In the genomic region with DNA sequence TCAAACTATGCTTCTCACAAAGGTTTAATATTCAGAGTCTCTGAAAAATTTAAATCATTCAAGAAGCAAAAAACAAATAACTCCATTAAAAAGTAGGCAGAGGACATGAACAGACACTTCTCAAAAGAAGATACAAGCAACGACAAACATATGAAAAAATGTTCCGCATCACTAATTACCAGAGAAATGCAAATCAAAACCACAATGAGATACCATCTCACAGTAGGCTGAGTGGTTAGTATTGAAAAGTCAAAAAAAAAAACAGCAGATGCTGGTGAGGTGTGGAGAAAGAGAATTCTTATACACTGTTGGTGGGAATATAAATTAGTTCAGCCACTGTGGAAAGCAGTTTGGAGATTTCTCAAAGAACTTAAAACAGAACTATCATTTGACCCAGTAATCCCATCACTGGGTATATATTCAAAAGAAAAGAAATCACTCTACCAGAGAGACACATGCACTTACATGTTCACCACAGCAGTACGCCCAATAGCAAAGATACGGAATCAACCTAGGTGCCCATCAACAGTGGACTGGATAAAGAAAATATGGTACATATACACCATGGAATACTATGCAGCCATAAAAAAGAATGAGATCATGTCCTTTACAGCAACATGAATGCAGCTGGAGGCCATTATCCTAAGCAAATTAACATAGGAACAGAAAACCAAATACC, we compare ENCODE assay signal across 8 cellular contexts.
DNase-seq lines count a peak whose midpoint lies in the region; ATAC-seq and TF ChIP-seq lines count a peak whose summit lies in the region.
"Not testable (repeated sequence)": the region's sequence is repeated elsewhere in the genome, so short reads cannot be mapped to it uniquely, and the experiment has no call there.

No MANE protein-coding gene starts in this region.

- H3K27me3 Mint-ChIP-seq in activated CD8-positive, alpha-beta T cell treated with anti-CD3 and anti-CD28 coated beads for 36 hours: not testable (repeated sequence)
- H3K27me3 Mint-ChIP-seq in naive B cell: peaks cover 53 to 67% (median 58%) of the 10 kb centered on the region in 3 donors

- H3K4me3 Mint-ChIP-seq in activated CD8-positive, alpha-beta T cell treated with anti-CD3 and anti-CD28 coated beads for 36 hours: not testable (repeated sequence)
- peak overlapping the region in 1 of 8 donors; percentile 44 for H3K4me3 Mint-ChIP-seq in naive B cell

- not testable (repeated sequence) for H3K27me3 ChIP-seq in DND-41 (ENCODE audit: insufficient read depth, low read length, poor library complexity)

- not testable (repeated sequence) for H3K36me3 Mint-ChIP-seq in activated CD8-positive, alpha-beta T cell treated with anti-CD3 and anti-CD28 coated beads for 36 hours (ENCODE audit: low read depth)
- peaks cover 0 to 18% of the 10 kb centered on the region in 2 donors for H3K36me3 Mint-ChIP-seq in naive B cell

- H3K9me3 ChIP-seq in DND-41 (ENCODE audit: insufficient read depth, low read length, severe bottlenecking): not testable (repeated sequence)

- H3K27ac Mint-ChIP-seq in activated CD8-positive, alpha-beta T cell treated with anti-CD3 and anti-CD28 coated beads for 36 hours: not testable (repeated sequence)
- H3K27ac Mint-ChIP-seq in naive B cell: peak overlapping the region in 1 of 6 donors; percentile 33

- TF ChIP-seq CTCF in DND-41 (IDR thresholded peaks at IDR 0.05; ENCODE audit: borderline replicate concordance, extremely low read depth, low read length, poor library complexity, severe bottlenecking); activated CD8-positive, alpha-beta T cell treated with anti-CD3 and anti-CD28 coated beads for 36 hours (IDR thresholded peaks at IDR 0.05): not testable (repeated sequence)

- H3K9ac ChIP-seq in DND-41 (ENCODE audit: low read depth, low read length): not testable (repeated sequence)

- H3K4me3 ChIP-seq in DND-41 (ENCODE audit: low read depth in 1 of 2, low read length in 2 of 2): not testable (repeated sequence)

- not testable (repeated sequence) for H3K4me1 Mint-ChIP-seq in activated CD8-positive, alpha-beta T cell treated with anti-CD3 and anti-CD28 coated beads for 36 hours (ENCODE audit: low read depth)
- peaks cover 7 to 22% (median 16%) of the 10 kb centered on the region in 3 donors for H3K4me1 Mint-ChIP-seq in naive B cell

- intact Hi-C loops in activated CD8-positive, alpha-beta T cell treated with anti-CD3 and anti-CD28 coated beads for 36 hours (cut with micrococcal nuclease): not testable (repeated sequence)

- H3K4me1 ChIP-seq in DND-41 (ENCODE audit: insufficient read depth, low read length): not testable (repeated sequence)

- H3K79me2 ChIP-seq in DND-41 (ENCODE audit: insufficient read depth, low read length): not testable (repeated sequence)

- not testable (repeated sequence) for H4K20me1 ChIP-seq in DND-41 (ENCODE audit: insufficient read depth, low read length)

- not testable (repeated sequence) for H3K4me2 ChIP-seq in DND-41 (ENCODE audit: insufficient read depth, low read length)

- not testable (repeated sequence) for DNase-seq in DND-41; activated CD8-positive, alpha-beta T cell treated with anti-CD3 and anti-CD28 coated beads for 36 hours
- DNase-seq in M059J (ENCODE audit: low read depth) (peak; percentile 68), naive B cell (peak; percentile 42)

- POLR2A ChIA-PET in activated CD8-positive, alpha-beta T cell treated with anti-CD3 and anti-CD28 coated beads for 36 hours (lab: Charles Lee): interaction anchor here (1.1 kb wide), 1 partner anchor 96 kb away, joined by 3 read pairs; no protein-coding TSS in a partner anchor

- H3K9me3 Mint-ChIP-seq in activated CD8-positive, alpha-beta T cell treated with anti-CD3 and anti-CD28 coated beads for 36 hours: not testable (repeated sequence)
- peaks cover 5 to 32% (median 12%) of the 10 kb centered on the region in 7 donors for H3K9me3 Mint-ChIP-seq in naive B cell

- ATAC-seq in DND-41 (ENCODE audit: insufficient read depth, low read depth): peak; percentile 48; the same call in 1 of the 3 replicates
- ATAC-seq in GM18868 (IDR thresholded peaks at IDR 0.05; ENCODE audit: unreplicated experiment): peak; percentile 72
- peak; percentile 73 for ATAC-seq in GM21526 (IDR thresholded peaks at IDR 0.05; ENCODE audit: low FRiP score, unreplicated experiment)
- peak; percentile 87 for ATAC-seq in HG02884 (IDR thresholded peaks at IDR 0.05; ENCODE audit: unreplicated experiment)
- peak; percentile 84 for ATAC-seq in HG03342 (IDR thresholded peaks at IDR 0.05; ENCODE audit: unreplicated experiment)
- ATAC-seq in activated CD8-positive, alpha-beta T cell treated with anti-CD3 and anti-CD28 coated beads for 36 hours: peak; percentile 37
- ATAC-seq in naive B cell (ENCODE audit: low read depth in 2 of 2): peak; percentile 83 to 86

- CTCF ChIA-PET in activated CD8-positive, alpha-beta T cell treated with anti-CD3 and anti-CD28 coated beads for 36 hours (lab: Charles Lee): interaction anchor here (2.3 kb wide), 2 partner anchors 8 to 242 kb away, joined by 7 to 10 read pairs; no protein-coding TSS in a partner anchor

- not testable (repeated sequence) for H2AFZ ChIP-seq in DND-41 (ENCODE audit: low read depth, low read length)

- not testable (repeated sequence) for H3K36me3 ChIP-seq in DND-41 (ENCODE audit: insufficient read depth, low read length)

- not testable (repeated sequence) for H3K27ac ChIP-seq in DND-41 (ENCODE audit: low read length)

Comparison
In these comparisons a context has a peak if more than half of its experiments do, and no peak if none do; other contexts are left out.
1. ATAC-seq: peak in every context shown above with its lines; median percentile 87 in HG02884; 84 in naive B cell; 84 in HG03342; 73 in GM21526; 72 in GM18868; 48 in DND-41; 37 in activated CD8-positive, alpha-beta T cell treated with anti-CD3 and anti-CD28 coated beads for 36 hours.